Comparison of ENCODE assay signal across 18 cellular contexts in the genomic region with DNA sequence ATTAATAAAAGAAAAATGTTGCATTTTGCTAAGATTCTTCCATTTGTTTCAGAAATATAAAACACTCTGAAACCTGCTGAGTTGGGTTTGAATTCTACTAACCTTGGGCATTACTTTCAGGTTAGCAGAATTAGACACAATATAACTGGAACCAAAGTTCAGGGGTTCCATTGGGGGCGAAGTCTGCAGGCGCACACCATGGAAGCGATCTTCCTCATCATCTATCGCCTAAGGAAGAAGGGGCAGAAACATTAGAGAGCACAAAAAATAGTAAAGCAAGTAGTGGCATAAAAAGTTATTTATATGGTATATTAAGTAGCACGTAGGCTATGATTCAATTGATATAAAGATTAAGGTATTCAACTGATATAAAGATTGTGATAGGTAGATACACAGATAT. TPM values are rescaled to one million over a fixed set of nuclear protein-coding genes. Genes with fewer than 3 reads are reported as not detected.
DNase-seq lines count a peak whose midpoint lies in the region; ATAC-seq and TF ChIP-seq lines count a peak whose summit lies in the region.
"Had no signal": no experiment of that assay in that cellular context is flagged by ENCODE, and none has a peak within 500 bp of the region (broad histone marks: within the 10 kb centered on the region; RNA-seq: fewer than 3 reads in every experiment).

No MANE protein-coding gene starts in this region.

- no peak overlapping the region for H3K56ac ChIP-seq in mesendoderm (ENCODE audit: low read length)

- no peaks in the 10 kb centered on the region for H3K4me1 Mint-ChIP-seq in activated CD8-positive, alpha-beta T cell treated with anti-CD3 and anti-CD28 coated beads for 36 hours (ENCODE audit: low read depth)
- H3K4me1 Mint-ChIP-seq in activated CD8-positive, alpha-beta T cell treated with anti-CD3 and anti-CD28 coated beads, Interleukin-2, amount 10 ng/mL, durations not matched to agents 7 days and 5 days (ENCODE audit: low read depth): no peaks in the 10 kb centered on the region
- no peaks in the 10 kb centered on the region for H3K4me1 Mint-ChIP-seq in CD4-positive, alpha-beta T cell (ENCODE audit: low read depth)
- H3K4me1 Mint-ChIP-seq in T-helper 17 cell: peaks cover 10% of the 10 kb centered on the region

- H4K8ac ChIP-seq in mesendoderm (ENCODE audit: low read depth, low read length): no peak overlapping the region

- no peak overlapping the region for H3K18ac ChIP-seq in mesendoderm (ENCODE audit: low read length)

- no peaks in the 10 kb centered on the region for H3K27me3 Mint-ChIP-seq in activated CD8-positive, alpha-beta T cell treated with anti-CD3 and anti-CD28 coated beads for 36 hours
- H3K27me3 Mint-ChIP-seq in activated CD8-positive, alpha-beta T cell treated with anti-CD3 and anti-CD28 coated beads, Interleukin-2, amount 10 ng/mL, durations not matched to agents 7 days and 5 days (ENCODE audit: low read depth): no peaks in the 10 kb centered on the region
- H3K27me3 Mint-ChIP-seq in CD4-positive, alpha-beta T cell: no peaks in the 10 kb centered on the region
- no peaks in the 10 kb centered on the region for H3K27me3 Mint-ChIP-seq in T-helper 17 cell

- no peak overlapping the region for H3K4me3 ChIP-seq in mesendoderm (ENCODE audit: low read length)
- H3K4me3 ChIP-seq: A549, GM23248 had no signal

- no peak overlapping the region for H4K5ac ChIP-seq in mesendoderm (ENCODE audit: low read length)

- H2AK5ac ChIP-seq in mesendoderm (ENCODE audit: low read length): no peak overlapping the region

- no peaks in the 10 kb centered on the region for H3K4me1 ChIP-seq in mesendoderm (ENCODE audit: control insufficient read depth, low read depth, low read length)
- H3K4me1 ChIP-seq: A549, Caco-2 had no signal

- H3K27ac Mint-ChIP-seq in activated CD8-positive, alpha-beta T cell treated with anti-CD3 and anti-CD28 coated beads for 36 hours: peak overlapping the region; percentile 3
- H3K27ac Mint-ChIP-seq in activated CD8-positive, alpha-beta T cell treated with anti-CD3 and anti-CD28 coated beads, Interleukin-2, amount 10 ng/mL, durations not matched to agents 7 days and 5 days: no peak overlapping the region
- peak overlapping the region; percentile 16 for H3K27ac Mint-ChIP-seq in CD4-positive, alpha-beta T cell
- peak overlapping the region; percentile 70 for H3K27ac Mint-ChIP-seq in T-helper 17 cell
- H3K27ac Mint-ChIP-seq: CD8-positive, alpha-beta T cell had no signal

- no peaks in the 10 kb centered on the region for H3K36me3 ChIP-seq in mesendoderm (ENCODE audit: control insufficient read depth, insufficient read depth, low read length)

- intact Hi-C loops in activated CD8-positive, alpha-beta T cell treated with anti-CD3 and anti-CD28 coated beads for 36 hours (cut with micrococcal nuclease): no loop called here
- intact Hi-C loops in CD4-positive, alpha-beta T cell (cut with DNase I, micrococcal nuclease): no loop called here

- no peak for DNase-seq in activated CD8-positive, alpha-beta T cell treated with anti-CD3 and anti-CD28 coated beads for 36 hours
- no peak for DNase-seq in activated CD8-positive, alpha-beta T cell treated with anti-CD3 and anti-CD28 coated beads, Interleukin-2, amount 10 ng/mL, durations not matched to agents 7 days and 5 days
- DNase-seq in CD4-positive, alpha-beta T cell: no peak
- DNase-seq in T-helper 17 cell (no peak), mesendoderm (no peak)
- DNase-seq: 8988T; C1 segment of cervical spinal cord; Caco-2; CD8-positive, alpha-beta T cell; DMS53; DMS79 treated with DMSO at 0.1 percent for 48 hours; GF-D8; GM23248; H7; HCEC 1CT had no signal

- H2BK120ac ChIP-seq in mesendoderm (ENCODE audit: low read depth, low read length): no peak overlapping the region

- no peak for TF ChIP-seq CTCF in activated CD8-positive, alpha-beta T cell treated with anti-CD3 and anti-CD28 coated beads for 36 hours (IDR thresholded peaks at IDR 0.05)
- no peak for TF ChIP-seq CTCF in CD4-positive, alpha-beta T cell (IDR thresholded peaks at IDR 0.05)

- no peaks in the 10 kb centered on the region for H3K9me3 ChIP-seq in CD4-positive, alpha-beta T cell (ENCODE audit: control insufficient read depth, low read length)
- no peaks in the 10 kb centered on the region for H3K9me3 ChIP-seq in T-helper 17 cell (ENCODE audit: control insufficient read depth, low read length, poor library complexity, severe bottlenecking)
- H3K9me3 ChIP-seq: A549, Caco-2 had no signal

- H3K79me1 ChIP-seq in mesendoderm (ENCODE audit: low read length): no peaks in the 10 kb centered on the region

- no peak overlapping the region for H3K9ac ChIP-seq in mesendoderm (ENCODE audit: low read length)
- H3K9ac ChIP-seq: GM23248 had no signal

- WGBS in mesendoderm (ENCODE audit: extremely low coverage, insufficient coverage, low lambda C conversion rate): 100% methylated on average over 1 of the region's 5 CpGs

- no peak overlapping the region for H3K27ac ChIP-seq in CD4-positive, alpha-beta T cell (ENCODE audit: low read depth, low read length)
- no peak overlapping the region for H3K27ac ChIP-seq in mesendoderm (ENCODE audit: low read depth, low read length)
- H3K27ac ChIP-seq: A549, GM23248 had no signal

- no peak overlapping the region for H3K4me2 ChIP-seq in mesendoderm (ENCODE audit: low read length)
- H3K4me2 ChIP-seq: A549 had no signal

- ATAC-seq in activated CD8-positive, alpha-beta T cell treated with anti-CD3 and anti-CD28 coated beads for 36 hours: no peak
- ATAC-seq in activated CD8-positive, alpha-beta T cell treated with anti-CD3 and anti-CD28 coated beads, Interleukin-2, amount 10 ng/mL, durations not matched to agents 7 days and 5 days: no peak
- ATAC-seq in CD4-positive, alpha-beta T cell (ENCODE audit: poor library complexity): no peak
- ATAC-seq in T-helper 17 cell: no peak
- no peak for ATAC-seq in GM21737 (IDR thresholded peaks at IDR 0.05; ENCODE audit: unreplicated experiment)
- ATAC-seq in GM18870 (IDR thresholded peaks at IDR 0.05; ENCODE audit: unreplicated experiment): no peak
- ATAC-seq: A549; CD8-positive, alpha-beta T cell had no signal

- H3K79me2 ChIP-seq in mesendoderm (ENCODE audit: control insufficient read depth, insufficient read depth, low read length): no peaks in the 10 kb centered on the region

- H3K36me3 Mint-ChIP-seq in activated CD8-positive, alpha-beta T cell treated with anti-CD3 and anti-CD28 coated beads for 36 hours (ENCODE audit: low read depth): peaks cover 38% of the 10 kb centered on the region
- H3K36me3 Mint-ChIP-seq in activated CD8-positive, alpha-beta T cell treated with anti-CD3 and anti-CD28 coated beads, Interleukin-2, amount 10 ng/mL, durations not matched to agents 7 days and 5 days (ENCODE audit: low read depth): peaks cover 58% of the 10 kb centered on the region
- H3K36me3 Mint-ChIP-seq in CD4-positive, alpha-beta T cell (ENCODE audit: low read depth): peaks cover 73% of the 10 kb centered on the region
- H3K36me3 Mint-ChIP-seq in T-helper 17 cell (ENCODE audit: low read depth): peaks cover 2% of the 10 kb centered on the region

- POLR2A ChIA-PET in activated CD8-positive, alpha-beta T cell treated with anti-CD3 and anti-CD28 coated beads for 36 hours (lab: Charles Lee): no interaction called here
- POLR2A ChIA-PET in activated CD8-positive, alpha-beta T cell treated with anti-CD3 and anti-CD28 coated beads, Interleukin-2, amount 10 ng/mL, durations not matched to agents 7 days and 5 days (lab: Charles Lee): no interaction called here
- POLR2A ChIA-PET in CD4-positive, alpha-beta T cell (lab: Charles Lee): interaction anchor here (1.6 kb wide), 1 partner anchor 9 kb away, joined by 3 read pairs; no protein-coding TSS in a partner anchor

- H3K27me3 ChIP-seq in CD4-positive, alpha-beta T cell (ENCODE audit: control insufficient read depth, insufficient read depth, low read length): no peaks in the 10 kb centered on the region
- H3K27me3 ChIP-seq in mesendoderm (ENCODE audit: insufficient read depth, low read length, poor library complexity): no peaks in the 10 kb centered on the region

- no peak overlapping the region for H2BK15ac ChIP-seq in mesendoderm (replicated peaks; ENCODE audit: low read depth)

- H2BK5ac ChIP-seq in mesendoderm (ENCODE audit: low read length): no peak overlapping the region

- no peak overlapping the region for H3K23ac ChIP-seq in mesendoderm (ENCODE audit: low read length)

- CTCF ChIA-PET in activated CD8-positive, alpha-beta T cell treated with anti-CD3 and anti-CD28 coated beads for 36 hours (lab: Charles Lee): no interaction called here
- CTCF ChIA-PET in activated CD8-positive, alpha-beta T cell treated with anti-CD3 and anti-CD28 coated beads, Interleukin-2, amount 10 ng/mL, durations not matched to agents 7 days and 5 days (lab: Charles Lee): no interaction called here
- CTCF ChIA-PET in CD4-positive, alpha-beta T cell (lab: Charles Lee): no interaction called here

- no peak overlapping the region for H3K4ac ChIP-seq in mesendoderm (ENCODE audit: low read depth, low read length)

- no peaks in the 10 kb centered on the region for H3K9me3 Mint-ChIP-seq in activated CD8-positive, alpha-beta T cell treated with anti-CD3 and anti-CD28 coated beads for 36 hours
- no peaks in the 10 kb centered on the region for H3K9me3 Mint-ChIP-seq in activated CD8-positive, alpha-beta T cell treated with anti-CD3 and anti-CD28 coated beads, Interleukin-2, amount 10 ng/mL, durations not matched to agents 7 days and 5 days (ENCODE audit: insufficient read depth)
- no peaks in the 10 kb centered on the region for H3K9me3 Mint-ChIP-seq in CD4-positive, alpha-beta T cell
- H3K9me3 Mint-ChIP-seq: CD8-positive, alpha-beta T cell had no signal

- no peak overlapping the region for H3K4me3 Mint-ChIP-seq in activated CD8-positive, alpha-beta T cell treated with anti-CD3 and anti-CD28 coated beads for 36 hours
- H3K4me3 Mint-ChIP-seq in activated CD8-positive, alpha-beta T cell treated with anti-CD3 and anti-CD28 coated beads, Interleukin-2, amount 10 ng/mL, durations not matched to agents 7 days and 5 days: no peak overlapping the region
- H3K4me3 Mint-ChIP-seq in CD4-positive, alpha-beta T cell: no peak overlapping the region
- no peak overlapping the region for H3K4me3 Mint-ChIP-seq in T-helper 17 cell
- H3K4me3 Mint-ChIP-seq: CD8-positive, alpha-beta T cell had no signal

RNA-seq across cellular contexts. Expression of a gene that starts 34.1 kb away (rescaled TPM):
- 100 to 1,000 TPM; 109 TPM for total RNA-seq in activated CD8-positive, alpha-beta T cell treated with anti-CD3 and anti-CD28 coated beads for 36 hours
- total RNA-seq in activated CD8-positive, alpha-beta T cell treated with anti-CD3 and anti-CD28 coated beads, Interleukin-2, amount 10 ng/mL, durations not matched to agents 7 days and 5 days: 100 to 1,000 TPM; 180 to 185 TPM
- 10 to 100 TPM; 71.1 to 73.1 TPM for total RNA-seq in CD4-positive, alpha-beta T cell
- 100 to 1,000 TPM; 127 to 164 TPM for total RNA-seq in T-helper 17 cell
- polyA plus RNA-seq in mesendoderm (2013, experiment 1 of 2): 15.9 TPM
- 14.8 TPM for polyA plus RNA-seq in mesendoderm (2013, experiment 2 of 2)

RNA-seq across cellular contexts. Expression of a gene that starts 48.3 kb away (rescaled TPM):
- under 1 TPM; 0.36 TPM for total RNA-seq in activated CD8-positive, alpha-beta T cell treated with anti-CD3 and anti-CD28 coated beads for 36 hours
- total RNA-seq in activated CD8-positive, alpha-beta T cell treated with anti-CD3 and anti-CD28 coated beads, Interleukin-2, amount 10 ng/mL, durations not matched to agents 7 days and 5 days: under 1 TPM; 0.44 to 0.45 TPM
- total RNA-seq in CD4-positive, alpha-beta T cell: not detected
- not detected for total RNA-seq in T-helper 17 cell
- polyA plus RNA-seq in mesendoderm (2013, experiment 1 of 2): 8.1 TPM
- polyA plus RNA-seq in mesendoderm (2013, experiment 2 of 2): 8.1 TPM
- total RNA-seq: CD8-positive, alpha-beta T cell had no signal
- polyA plus RNA-seq: GM23248 had no signal

RNA-seq across cellular contexts. Expression of a gene that starts 51.1 kb away (rescaled TPM):
- total RNA-seq in activated CD8-positive, alpha-beta T cell treated with anti-CD3 and anti-CD28 coated beads for 36 hours: 1 to 10 TPM; 8.4 to 9.5 TPM
- 10 to 100 TPM in 1 of 2 experiments, 1 to 10 TPM in 1; 9.0 to 10.3 TPM for total RNA-seq in activated CD8-positive, alpha-beta T cell treated with anti-CD3 and anti-CD28 coated beads, Interleukin-2, amount 10 ng/mL, durations not matched to agents 7 days and 5 days
- total RNA-seq in CD4-positive, alpha-beta T cell: 1 to 10 TPM; 2.5 to 3.1 TPM
- 1 to 10 TPM; 4.0 to 4.8 TPM for total RNA-seq in T-helper 17 cell
- 1.5 TPM for polyA plus RNA-seq in mesendoderm (2013, experiment 1 of 2)
- 1.6 TPM for polyA plus RNA-seq in mesendoderm (2013, experiment 2 of 2)

RNA-seq across cellular contexts. Expression of a gene that starts 51.5 kb away (rescaled TPM):
- 100 to 1,000 TPM; 181 to 188 TPM for total RNA-seq in activated CD8-positive, alpha-beta T cell treated with anti-CD3 and anti-CD28 coated beads for 36 hours
- total RNA-seq in activated CD8-positive, alpha-beta T cell treated with anti-CD3 and anti-CD28 coated beads, Interleukin-2, amount 10 ng/mL, durations not matched to agents 7 days and 5 days: 100 to 1,000 TPM; 190 to 198 TPM
- 10 to 100 TPM; 62.8 to 70.7 TPM for total RNA-seq in CD4-positive, alpha-beta T cell
- 10 to 100 TPM; 47.1 to 58.0 TPM for total RNA-seq in T-helper 17 cell
- polyA plus RNA-seq in mesendoderm (2013, experiment 1 of 2): 47.5 TPM
- polyA plus RNA-seq in mesendoderm (2013, experiment 2 of 2): 46.6 TPM
